9 cellular contexts compared by ENCODE assay signal in the genomic region with DNA sequence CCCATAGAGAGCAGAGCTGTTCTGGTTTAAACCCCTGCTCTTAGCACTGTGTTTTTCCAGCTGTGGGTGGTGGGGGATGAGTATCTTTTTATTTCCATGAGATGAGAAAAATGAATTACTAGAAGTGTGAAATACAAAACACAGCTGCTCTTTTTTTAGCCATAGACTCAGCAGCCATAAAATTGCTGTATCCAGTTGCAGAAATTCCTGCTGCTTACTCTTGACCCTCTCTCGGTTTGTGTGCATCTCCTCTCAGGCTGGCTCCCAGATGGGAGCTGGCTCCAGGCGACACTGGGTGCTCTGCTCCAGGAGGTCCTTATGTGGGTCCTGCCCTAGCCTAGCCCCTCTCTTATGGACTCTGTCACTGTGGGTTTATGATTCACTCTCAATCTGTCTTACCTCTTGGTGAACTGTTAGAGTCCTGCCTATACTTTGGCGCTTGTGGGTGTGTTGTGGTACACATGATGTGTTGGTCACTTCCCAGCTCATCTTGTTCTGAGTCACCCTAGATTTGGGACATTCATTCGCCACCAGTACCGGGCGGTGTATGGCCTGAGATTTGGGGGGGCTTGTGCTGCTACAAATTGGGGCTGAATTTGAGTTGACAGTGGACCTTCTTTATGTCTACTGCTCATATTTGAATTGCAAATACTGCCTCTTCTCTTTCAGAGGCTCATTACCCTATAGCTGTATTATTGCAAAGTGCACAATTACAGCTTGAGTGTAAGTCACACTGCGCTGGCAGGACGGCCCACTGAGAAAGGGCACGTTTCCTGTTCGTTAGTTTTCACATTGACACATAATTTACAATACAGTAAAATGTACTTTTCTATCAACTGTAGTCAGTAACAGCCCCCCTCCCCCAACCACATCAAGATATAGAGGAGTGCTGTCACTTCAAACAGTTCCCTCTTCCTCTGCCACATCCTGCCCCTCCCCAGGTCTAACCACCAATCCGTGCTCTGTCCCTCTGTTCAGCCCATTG. TPM values are rescaled to one million over a fixed set of nuclear protein-coding genes. Genes with fewer than 3 reads are reported as not detected.
DNase-seq lines count a peak whose midpoint lies in the region; ATAC-seq, FAIRE-seq and TF ChIP-seq lines count a peak whose summit lies in the region.
"Had no signal": no experiment of that assay in that cellular context is flagged by ENCODE, and none has a peak within 500 bp of the region (broad histone marks: within the 10 kb centered on the region; RNA-seq: fewer than 3 reads in every experiment).

No MANE protein-coding gene starts in this region.

- H3K4me3 ChIP-seq in AG10803 (ENCODE audit: low read length), result no peak overlapping the region
- H3K4me3 ChIP-seq in OCI-LY1 (ENCODE audit: low read depth, low read length, poor library complexity, severe bottlenecking), result no peak overlapping the region
- H3K4me3 ChIP-seq in mesenchymal stem cell (ENCODE audit: insufficient read depth in 1 of 2, low read depth in 1 of 2, low read length in 2 of 2), result no peak overlapping the region

- H3K4me1 ChIP-seq in OCI-LY1 (ENCODE audit: insufficient read depth, low read length, severe bottlenecking) (peaks cover 15% of the 10 kb centered on the region), mesenchymal stem cell (ENCODE audit: control insufficient read depth, insufficient read depth, low read depth, low read length) (no peaks in the 10 kb centered on the region)

- no peak for TF ChIP-seq POLR2A in GM12892 (IDR thresholded peaks at IDR 0.05; ENCODE audit: low read depth, low read length)

- no peak overlapping the region for H3K18ac ChIP-seq in mesenchymal stem cell (ENCODE audit: low read depth in 1 of 2, low read length in 2 of 2)

- H2BK12ac ChIP-seq in mesenchymal stem cell (ENCODE audit: low read length in 2 of 2), result no peak overlapping the region

- DNase-seq in AG10803 (ENCODE audit: low read depth) (peak; percentile 25), mesenchymal stem cell (peak; percentile 16), putamen (ENCODE audit: low spot score) (no peak), GM12892 (ENCODE audit: insufficient read length) (no peak)
- DNase-seq in activated T-helper 9 cell treated with anti-CD3 and anti-CD28 coated beads, Interleukin-2, amount 50 U/mL, for 16 hours (ENCODE audit: low read depth), result peak; percentile 15
- peak; percentile 67 for DNase-seq in stimulated activated naive CD8-positive, alpha-beta T cell treated with anti-CD3 and anti-CD28 coated beads, Interleukin-15, Interleukin-2, amounts not matched to agents 100 U/mL and 50 U/mL, for 24 hours

- H4K91ac ChIP-seq in mesenchymal stem cell (ENCODE audit: low read length), result no peak overlapping the region

- H3K4me2 ChIP-seq in OCI-LY1 (ENCODE audit: low read length) (peak overlapping the region; percentile 23; the same call in 1 of the 2 replicates), mesenchymal stem cell (ENCODE audit: low read length, poor library complexity, severe bottlenecking) (no peak overlapping the region)

- H3K27ac ChIP-seq in OCI-LY1 (ENCODE audit: low read depth, low read length, poor library complexity, severe bottlenecking), result peak overlapping the region; percentile 45
- no peak overlapping the region for H3K27ac ChIP-seq in mesenchymal stem cell (ENCODE audit: low read length, poor library complexity, severe bottlenecking)

- no peak overlapping the region for H3K14ac ChIP-seq in mesenchymal stem cell (ENCODE audit: low read length in 2 of 2)

- H4K20me1 ChIP-seq in OCI-LY1 (ENCODE audit: insufficient read depth, low read length), result no peaks in the 10 kb centered on the region

- H2AK5ac ChIP-seq in mesenchymal stem cell (ENCODE audit: low read length, severe bottlenecking), result no peak overlapping the region

- peak; percentile 66 for ATAC-seq in GM21526 (IDR thresholded peaks at IDR 0.05; ENCODE audit: low FRiP score, unreplicated experiment)
- ATAC-seq in stimulated activated naive CD8-positive, alpha-beta T cell treated with anti-CD3 and anti-CD28 coated beads, Interleukin-15, Interleukin-2, amounts not matched to agents 100 U/mL and 50 U/mL, for 24 hours, result peak; percentile 87

- H3K27me3 ChIP-seq in OCI-LY1 (ENCODE audit: insufficient read depth, low read length), result no peaks in the 10 kb centered on the region
- no peaks in the 10 kb centered on the region for H3K27me3 ChIP-seq in mesenchymal stem cell (ENCODE audit: control insufficient read depth in 1 of 2, insufficient read depth in 1 of 2, low read length in 2 of 2)

- no peaks in the 10 kb centered on the region for H3F3A ChIP-seq in OCI-LY1 (ENCODE audit: insufficient read depth, low read length)

- H2AFZ ChIP-seq in OCI-LY1 (ENCODE audit: low read length) (no peak overlapping the region), mesenchymal stem cell (ENCODE audit: low read depth, low read length) (no peak overlapping the region)

- WGBS in mesenchymal stem cell, result 93% methylated on average over 11 of the region's 11 CpGs

- FAIRE-seq in GM12892 (lab: Jason Lieb, UNC), result no peak
- FAIRE-seq: G401.6 had no signal

- H4K8ac ChIP-seq in mesenchymal stem cell (ENCODE audit: low read length), result no peak overlapping the region

- H3K36me3 ChIP-seq in OCI-LY1 (ENCODE audit: insufficient read depth, low read length) (peaks cover 13% of the 10 kb centered on the region; the same call in 1 of the 2 replicates), mesenchymal stem cell (ENCODE audit: control insufficient read depth in 1 of 2, insufficient read depth in 2 of 2, low read depth in 1 of 2, low read length in 2 of 2) (peaks cover 49 to 52% of the 10 kb centered on the region in 2 experiments)

- peaks cover 23% of the 10 kb centered on the region for H3K79me1 ChIP-seq in mesenchymal stem cell (replicated peaks; ENCODE audit: low read length, poor library complexity, severe bottlenecking)

- no peak overlapping the region for H3K4ac ChIP-seq in mesenchymal stem cell (ENCODE audit: low read depth in 1 of 2, low read length in 2 of 2)

- H2BK5ac ChIP-seq in mesenchymal stem cell (ENCODE audit: low read depth, low read length, poor library complexity, severe bottlenecking), result no peak overlapping the region

- no peak overlapping the region for H2BK120ac ChIP-seq in mesenchymal stem cell (ENCODE audit: low read depth, low read length)

- no peak overlapping the region for H3K23ac ChIP-seq in mesenchymal stem cell (ENCODE audit: low read length in 2 of 2)

- H3K9me2 ChIP-seq in OCI-LY1 (ENCODE audit: low read depth, low read length), result no peaks in the 10 kb centered on the region

- no peaks in the 10 kb centered on the region for H3K79me2 ChIP-seq in OCI-LY1 (ENCODE audit: insufficient read depth, low read length)

- H3K9ac ChIP-seq in OCI-LY1 (ENCODE audit: low read length) (no peak overlapping the region), mesenchymal stem cell (ENCODE audit: low read length) (no peak overlapping the region)

- no peaks in the 10 kb centered on the region for H3K9me3 ChIP-seq in OCI-LY1 (ENCODE audit: low read length)
- no peaks in the 10 kb centered on the region for H3K9me3 ChIP-seq in mesenchymal stem cell (ENCODE audit: control insufficient read depth, low read length)

- H2BK15ac ChIP-seq in mesenchymal stem cell (ENCODE audit: low read depth, poor library complexity, severe bottlenecking), result no peak overlapping the region

- TF ChIP-seq CTCF in AG10803 (conservative IDR thresholded peaks at IDR 0.05; ENCODE audit: low read length) (no peak), OCI-LY1 (IDR thresholded peaks at IDR 0.05; ENCODE audit: low read length) (no peak)

RNA-seq across cellular contexts. Expression of a gene that starts 46.9 kb away (rescaled TPM):
- 0.07 TPM for polyA plus RNA-seq in mesenchymal stem cell (2013, experiment 1 of 2)
- polyA plus RNA-seq in mesenchymal stem cell (2013, experiment 2 of 2), result 0.11 TPM
- 0.40 TPM for polyA plus RNA-seq in GM12892 (2012; ENCODE audit: missing spikeins)

Comparison
In these comparisons a context has a peak if more than half of its experiments do, and no peak if none do; other contexts are left out.
1. DNase-seq: peak in AG10803 (single experiment), activated T-helper 9 cell treated with anti-CD3 and anti-CD28 coated beads, Interleukin-2, amount 50 U/mL, for 16 hours (single experiment), mesenchymal stem cell (single experiment) and stimulated activated naive CD8-positive, alpha-beta T cell treated with anti-CD3 and anti-CD28 coated beads, Interleukin-15, Interleukin-2, amounts not matched to agents 100 U/mL and 50 U/mL, for 24 hours (single experiment); none in putamen (single experiment) and GM12892 (single experiment).